Comparison of ENCODE assay signal across 8 cellular contexts in the genomic region with DNA sequence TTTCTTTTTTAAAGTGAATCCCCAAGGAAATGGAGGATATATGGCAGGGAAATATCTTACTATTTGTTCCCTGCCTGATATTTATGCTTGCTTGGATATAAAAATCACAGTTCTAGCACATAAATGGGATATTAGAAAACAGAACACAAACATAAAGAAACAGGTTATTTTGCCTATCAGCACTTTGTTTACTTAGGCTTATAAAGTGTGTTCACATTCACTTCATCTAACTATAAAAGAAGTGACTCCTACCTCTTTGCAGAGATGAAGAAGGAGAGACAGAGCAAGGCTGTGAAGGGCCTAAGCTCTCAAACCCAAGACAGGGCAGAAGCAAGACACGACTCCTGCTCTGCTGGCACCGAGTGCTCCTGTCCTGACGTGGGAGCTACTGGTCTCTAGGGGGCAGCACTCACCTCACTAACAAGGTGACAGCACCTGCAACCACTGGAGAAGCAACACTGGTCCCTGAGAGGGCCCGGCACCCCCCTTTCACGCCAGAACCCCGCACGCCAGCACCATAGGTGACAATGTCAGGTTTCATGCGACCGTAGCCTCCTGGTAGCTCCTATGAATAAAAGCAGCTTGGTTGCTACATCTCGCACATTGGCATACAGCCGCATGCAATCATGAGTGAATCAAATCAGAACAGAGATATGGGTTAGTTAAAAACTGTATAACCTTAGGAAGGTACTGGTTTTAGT. TPM values are rescaled to one million over a fixed set of nuclear protein-coding genes. Genes with fewer than 3 reads are reported as not detected.
A peak's percentile ranks its signal among the peaks of the same experiment; 100 is the strongest.
DNase-seq lines count a peak whose midpoint lies in the region; ATAC-seq, FAIRE-seq and TF ChIP-seq lines count a peak whose summit lies in the region.

No MANE protein-coding gene starts in this region.

- peaks cover 46 to 88% of the 10 kb centered on the region in 2 experiments for H3K36me3 ChIP-seq in HepG2 (replicated peaks in 1 of 2; ENCODE audit: control insufficient read depth in 1 of 2, insufficient read depth in 2 of 2, low read length in 2 of 2)

- FAIRE-seq in HepG2 (lab: Jason Lieb, UNC): peak; percentile 80

- POLR2A ChIA-PET in HepG2 (lab: Yijun Ruan, JAX): interaction anchor here (0.7 to 1.2 kb wide), 4 partner anchors 32 to 91 kb away, joined by 3 to 5 read pairs (median 4); a partner anchor contains a TSS

- BruUV-seq in HepG2 (replicated peaks; lab: Mats Ljungman, UMichigan): no TSS peak

- no peak for TF ChIP-seq EP300 in HepG2 (IDR thresholded peaks at IDR 0.05; ENCODE audit: low read depth in 2 of 2, low read length in 2 of 2)
- TF ChIP-seq EP300 in HepG2 (CRISPR knock-in tag; IDR thresholded peaks at IDR 0.05; ENCODE audit: borderline replicate concordance): no peak

- no peak overlapping the region for H3K27ac ChIP-seq in HepG2 (ENCODE audit: extremely low read length, insufficient read depth, low read length)

- H3K4me3 ChIP-seq in HepG2 (replicated peaks in 1 of 3; ENCODE audit: insufficient read depth in 1 of 3, low read depth in 2 of 3, low read length in 3 of 3): no peak overlapping the region

- intact Hi-C loops in HepG2 (cut with micrococcal nuclease; ENCODE audit: unreplicated experiment): loop anchor here (1.0 kb wide), 3 partner anchors 57 to 103 kb away; a partner anchor contains a TSS

- peak; percentile 97 for TF ChIP-seq CTCF in HepG2 (CRISPR knock-in tag; IDR thresholded peaks at IDR 0.05)

- no peaks in the 10 kb centered on the region for H3K79me2 ChIP-seq in HepG2 (ENCODE audit: insufficient read depth, low read length)

- peaks cover 4% of the 10 kb centered on the region; the same call in 1 of the 2 replicates for H4K20me1 ChIP-seq in HepG2 (ENCODE audit: insufficient read depth, low read length)

- peak; percentile 24 for DNase-seq in CMK (ENCODE audit: low read depth)
- DNase-seq in H4 (ENCODE audit: low spot score): peak; percentile 77
- peak; percentile 38 for DNase-seq in NCI-H2107 treated with DMSO at 0.1 percent for 48 hours (lab: John Stamatoyannopoulos, UW; ENCODE audit: unreplicated experiment)
- DNase-seq in activated CD4-positive, CD25-positive, alpha-beta regulatory T cell treated with anti-CD3 and anti-CD28 coated beads, Interleukin-2, amount 50 U/mL, for 72 hours: peak; percentile 60
- DNase-seq in cerebellum (ENCODE audit: low spot score): peak; percentile 61
- peak; percentile 78 for DNase-seq in HepG2 (ENCODE audit: low spot score)
- peak; percentile 27 to 47 for DNase-seq in stimulated activated CD8-positive, alpha-beta memory T cell treated with anti-CD3 and anti-CD28 coated beads, Interleukin-15, amount 100 ng/mL, for 4 hours (ENCODE audit: low read depth in 2 of 2)

- peak; percentile 89 for TF ChIP-seq RAD21 in HepG2 (CRISPR knock-in tag; IDR thresholded peaks at IDR 0.05)

- 50% methylated on average over 7 of the region's 11 CpGs for WGBS in HepG2 (ENCODE audit: low lambda C conversion rate)

- H2AFZ ChIP-seq in HepG2 (ENCODE audit: low read length): no peak overlapping the region

- CTCF ChIA-PET in HepG2 (lab: Yijun Ruan, JAX; ENCODE audit: low intra/inter-chr PET ratio, low total read pairs): interaction anchor here (1.7 to 3.6 kb wide), 4 partner anchors 54 to 102 kb away, joined by 4 to 29 read pairs (median 18); a partner anchor contains a TSS

- H3K9ac ChIP-seq in HepG2 (ENCODE audit: insufficient read depth, low read depth, low read length): no peak overlapping the region

- H3K27me3 ChIP-seq in HepG2 (ENCODE audit: control insufficient read depth in 1 of 2, insufficient read depth in 2 of 2, low read length in 2 of 2): no peaks in the 10 kb centered on the region

- 0 out of 4 replicates have a peak, but pooled peaks of 1 of the 2 experiments have one; percentile 17 for TF ChIP-seq POLR2A in HepG2 (IDR thresholded peaks at IDR 0.05; ENCODE audit: insufficient read depth in 1 of 2, low read depth in 2 of 2, low read length in 2 of 2)

- no peaks in the 10 kb centered on the region for H3K4me1 ChIP-seq in HepG2 (ENCODE audit: insufficient read depth, low read length)

- H3K9me3 ChIP-seq in HepG2 (ENCODE audit: low read length): no peaks in the 10 kb centered on the region

- ATAC-seq in HepG2: peak; percentile 96
- ATAC-seq in GM19395 (IDR thresholded peaks at IDR 0.05; ENCODE audit: unreplicated experiment): no peak

- in situ Hi-C loops in HepG2 (cut with HindIII; ENCODE audit: extremely low pct_ligation_motif_present, low pct_unique_long_range_greater_than_20kb): loop anchor here (5.0 kb wide), 1 partner anchor 93 kb away; no protein-coding TSS in a partner anchor

- no peak overlapping the region for H3K4me2 ChIP-seq in HepG2 (ENCODE audit: low read depth, low read length)

RNA-seq across cellular contexts. Expression of a gene that starts 32.0 kb away (rescaled TPM):
- total RNA-seq in H4 (2014; rRNA removed; shearing (Covaris generic)): 56.3 and 77.9 TPM in 2 replicates
- total RNA-seq in cerebellum (94.9 TPM), HepG2 (2016; rRNA removed; fragmentation: Illumina TruSeq; extraction: Trizol) (42.0 and 56.7 TPM in 2 replicates)
- total RNA-seq in HepG2 (2016; cell fraction: cytosol; rRNA removed; fragmentation: Illumina TruSeq; extraction: Trizol; ENCODE audit: low read depth): 14.4 and 16.1 TPM in 2 replicates
- 36.6 and 55.6 TPM in 2 replicates for total RNA-seq in HepG2 (2016; cell fraction: insoluble cytoplasmic fraction; rRNA removed; fragmentation: Illumina TruSeq; extraction: Trizol)
- total RNA-seq in HepG2 (2016; cell fraction: membrane; rRNA removed; fragmentation: Illumina TruSeq; extraction: Trizol): 45.4 and 47.4 TPM in 2 replicates
- total RNA-seq in HepG2 (2016; cell fraction: nucleus; rRNA removed; fragmentation: Illumina TruSeq; extraction: Trizol): 69.1 and 74.7 TPM in 2 replicates
- 83.4 and 91.3 TPM in 2 replicates for polyA plus RNA-seq in HepG2 (2011; rRNA removed)
- 67.3 and 71.7 TPM in 2 replicates for polyA plus RNA-seq in HepG2 (2011; cell fraction: cytosol; rRNA removed)
- polyA plus RNA-seq in HepG2 (2011; cell fraction: nucleus; rRNA removed): 131 and 133 TPM in 2 replicates
- polyA plus RNA-seq in HepG2 (2012): 62.6 and 69.2 TPM in 2 replicates
- polyA plus RNA-seq in HepG2 (2016; cell fraction: cytosol; fragmentation: Illumina TruSeq; extraction: Trizol; ENCODE audit: low read depth): 8.3 TPM in 2 replicates
- 38.4 and 45.1 TPM in 2 replicates for polyA plus RNA-seq in HepG2 (2016; cell fraction: insoluble cytoplasmic fraction; fragmentation: Illumina TruSeq; extraction: Trizol; ENCODE audit: low read depth)
- 28.8 and 29.8 TPM in 2 replicates for polyA plus RNA-seq in HepG2 (2016; cell fraction: membrane; fragmentation: Illumina TruSeq; extraction: Trizol; ENCODE audit: low read depth)
- polyA plus RNA-seq in HepG2 (2016; cell fraction: nucleus; fragmentation: Illumina TruSeq; extraction: Trizol; ENCODE audit: insufficient read depth, low read depth): 102 and 104 TPM in 2 replicates
- polyA minus RNA-seq in HepG2 (2011; rRNA and poly(A)+ RNA removed; ENCODE audit: low replicate concordance): 115 TPM in 2 replicates
- 74.7 and 82.8 TPM in 2 replicates for polyA minus RNA-seq in HepG2 (2011; cell fraction: cytosol; rRNA and poly(A)+ RNA removed)
- polyA minus RNA-seq in HepG2 (2011; cell fraction: nucleus; rRNA and poly(A)+ RNA removed): 177 and 179 TPM in 2 replicates

RNA-seq across cellular contexts. Expression of a gene that starts 42.1 kb away (rescaled TPM):
- total RNA-seq in H4 (2014; rRNA removed; shearing (Covaris generic)): not detected in 2 replicates
- 0.45 TPM for total RNA-seq in cerebellum
- 0.24 TPM in 1 of 2 replicates, not detected in the other for total RNA-seq in HepG2 (2016; rRNA removed; fragmentation: Illumina TruSeq; extraction: Trizol)
- not detected in 2 replicates for total RNA-seq in HepG2 (2016; cell fraction: cytosol; rRNA removed; fragmentation: Illumina TruSeq; extraction: Trizol; ENCODE audit: low read depth)
- not detected in 2 replicates for total RNA-seq in HepG2 (2016; cell fraction: insoluble cytoplasmic fraction; rRNA removed; fragmentation: Illumina TruSeq; extraction: Trizol)
- 0.31 TPM in 1 of 2 replicates, not detected in the other for total RNA-seq in HepG2 (2016; cell fraction: membrane; rRNA removed; fragmentation: Illumina TruSeq; extraction: Trizol)
- total RNA-seq in HepG2 (2016; cell fraction: nucleus; rRNA removed; fragmentation: Illumina TruSeq; extraction: Trizol): not detected in 2 replicates
- polyA plus RNA-seq in HepG2 (2011; rRNA removed): 0.37 and 0.61 TPM in 2 replicates
- polyA plus RNA-seq in HepG2 (2011; cell fraction: cytosol; rRNA removed): 0.30 and 0.38 TPM in 2 replicates
- polyA plus RNA-seq in HepG2 (2011; cell fraction: nucleus; rRNA removed): 0.16 and 0.71 TPM in 2 replicates
- 0.13 TPM in 1 of 2 replicates, not detected in the other for polyA plus RNA-seq in HepG2 (2012)
- not detected in 2 replicates for polyA plus RNA-seq in HepG2 (2016; cell fraction: cytosol; fragmentation: Illumina TruSeq; extraction: Trizol; ENCODE audit: low read depth)
- not detected in 2 replicates for polyA plus RNA-seq in HepG2 (2016; cell fraction: insoluble cytoplasmic fraction; fragmentation: Illumina TruSeq; extraction: Trizol; ENCODE audit: low read depth)
- not detected in 2 replicates for polyA plus RNA-seq in HepG2 (2016; cell fraction: membrane; fragmentation: Illumina TruSeq; extraction: Trizol; ENCODE audit: low read depth)
- polyA plus RNA-seq in HepG2 (2016; cell fraction: nucleus; fragmentation: Illumina TruSeq; extraction: Trizol; ENCODE audit: insufficient read depth, low read depth): not detected in 2 replicates
- 0.36 TPM in 1 of 2 replicates, not detected in the other for polyA minus RNA-seq in HepG2 (2011; rRNA and poly(A)+ RNA removed; ENCODE audit: low replicate concordance)
- not detected in 2 replicates for polyA minus RNA-seq in HepG2 (2011; cell fraction: cytosol; rRNA and poly(A)+ RNA removed)
- polyA minus RNA-seq in HepG2 (2011; cell fraction: nucleus; rRNA and poly(A)+ RNA removed): not detected in 2 replicates

Comparison
In these comparisons a context has a peak if more than half of its experiments do, and no peak if none do; other contexts are left out.
1. DNase-seq: peak in every context shown above with its lines; median percentile 78 in HepG2; 77 in H4; 61 in cerebellum; 60 in activated CD4-positive, CD25-positive, alpha-beta regulatory T cell treated with anti-CD3 and anti-CD28 coated beads, Interleukin-2, amount 50 U/mL, for 72 hours; 38 in NCI-H2107 treated with DMSO at 0.1 percent for 48 hours; 37 in stimulated activated CD8-positive, alpha-beta memory T cell treated with anti-CD3 and anti-CD28 coated beads, Interleukin-15, amount 100 ng/mL, for 4 hours; 24 in CMK.